In the genomic region with DNA sequence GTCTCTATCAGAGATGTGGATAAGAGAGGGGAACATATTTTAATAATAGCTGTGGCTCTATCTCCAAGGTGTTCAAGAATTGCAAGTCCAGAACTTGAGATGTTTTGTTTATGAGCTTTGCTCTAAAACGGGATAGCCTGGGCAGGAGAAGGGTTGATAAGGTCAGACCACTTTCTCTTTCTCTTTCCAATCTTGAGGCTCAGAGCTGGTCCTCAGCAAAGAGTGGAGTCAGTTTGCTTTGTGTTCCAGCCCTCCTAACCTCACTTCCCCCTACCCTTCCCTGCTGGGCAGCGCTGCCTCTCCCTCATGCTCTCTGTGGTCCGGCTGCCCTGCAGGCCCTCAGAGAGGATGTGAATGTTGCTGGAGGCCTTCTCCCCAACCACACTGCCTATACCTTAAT, we compare ENCODE assay signal across 10 cellular contexts. TPM values are rescaled to one million over a fixed set of nuclear protein-coding genes. Genes with fewer than 3 reads are reported as not detected.
DNase-seq lines count a peak whose midpoint lies in the region; ATAC-seq and FAIRE-seq lines count a peak whose summit lies in the region.
"Had no signal": no experiment of that assay in that cellular context is flagged by ENCODE, and none has a peak within 500 bp of the region (broad histone marks: within the 10 kb centered on the region; RNA-seq: fewer than 3 reads in every experiment).

No MANE protein-coding gene starts in this region.

- H3K36me3 Mint-ChIP-seq in activated naive CD4-positive, alpha-beta T cell treated with anti-CD3 and anti-CD28 coated beads, Interleukin-2, amount 50 U/mL, for 24 hours: peaks cover 10% of the 10 kb centered on the region
- H3K36me3 Mint-ChIP-seq in activated naive CD8-positive, alpha-beta T cell treated with anti-CD3 and anti-CD28 coated beads for 36 hours: peaks cover 29% of the 10 kb centered on the region

- H3K27me3 Mint-ChIP-seq in activated naive CD4-positive, alpha-beta T cell treated with anti-CD3 and anti-CD28 coated beads, Interleukin-2, amount 50 U/mL, for 24 hours: no peaks in the 10 kb centered on the region
- no peaks in the 10 kb centered on the region for H3K27me3 Mint-ChIP-seq in activated naive CD8-positive, alpha-beta T cell treated with anti-CD3 and anti-CD28 coated beads for 36 hours

- FAIRE-seq in urothelium cell line (lab: Jason Lieb, UNC): no peak

- H3K4me1 Mint-ChIP-seq in activated naive CD4-positive, alpha-beta T cell treated with anti-CD3 and anti-CD28 coated beads, Interleukin-2, amount 50 U/mL, for 24 hours: peaks cover 96% of the 10 kb centered on the region
- H3K4me1 Mint-ChIP-seq in activated naive CD8-positive, alpha-beta T cell treated with anti-CD3 and anti-CD28 coated beads for 36 hours: peaks cover 76% of the 10 kb centered on the region

- H3K4me3 Mint-ChIP-seq in activated naive CD4-positive, alpha-beta T cell treated with anti-CD3 and anti-CD28 coated beads, Interleukin-2, amount 50 U/mL, for 24 hours: peak overlapping the region; percentile 57
- H3K4me3 Mint-ChIP-seq in activated naive CD8-positive, alpha-beta T cell treated with anti-CD3 and anti-CD28 coated beads for 36 hours: no peak overlapping the region

- peak; percentile 56 for ATAC-seq in stimulated activated naive CD8-positive, alpha-beta T cell treated with anti-CD3 and anti-CD28 coated beads, Interleukin-15, Interleukin-2, amounts not matched to agents 100 U/mL and 50 U/mL, for 24 hours

- peak overlapping the region; percentile 66 for H3K27ac Mint-ChIP-seq in activated naive CD4-positive, alpha-beta T cell treated with anti-CD3 and anti-CD28 coated beads, Interleukin-2, amount 50 U/mL, for 24 hours
- H3K27ac Mint-ChIP-seq in activated naive CD8-positive, alpha-beta T cell treated with anti-CD3 and anti-CD28 coated beads for 36 hours: peak overlapping the region; percentile 22

- no peaks in the 10 kb centered on the region for H3K9me3 Mint-ChIP-seq in activated naive CD4-positive, alpha-beta T cell treated with anti-CD3 and anti-CD28 coated beads, Interleukin-2, amount 50 U/mL, for 24 hours
- H3K9me3 Mint-ChIP-seq in activated naive CD8-positive, alpha-beta T cell treated with anti-CD3 and anti-CD28 coated beads for 36 hours: no peaks in the 10 kb centered on the region

- DNase-seq in activated naive CD4-positive, alpha-beta T cell (lab: John Stamatoyannopoulos, UW): no peak
- peak; percentile 39 to 40 for DNase-seq in Kasumi-1 (lab: John Stamatoyannopoulos, UW)
- no peak for DNase-seq in activated naive CD8-positive, alpha-beta T cell treated with anti-CD3 and anti-CD28 coated beads for 36 hours
- no peak for DNase-seq in stimulated activated naive CD8-positive, alpha-beta T cell treated with anti-CD3 and anti-CD28 coated beads, Interleukin-15, Interleukin-2, amounts not matched to agents 100 U/mL and 50 U/mL, for 24 hours
- DNase-seq in amniotic stem cell (lab: John Stamatoyannopoulos, UW): no peak
- DNase-seq in T1000 (lab: John Stamatoyannopoulos, UW): no peak
- no peak for DNase-seq in urothelium cell line (ENCODE audit: low spot score)
- DNase-seq: activated effector memory CD4-positive, alpha-beta T cell treated with anti-CD3 and anti-CD28 coated beads, Interleukin-2, amount 50 U/mL, for 16 hours; effector memory CD4-positive, alpha-beta T cell had no signal

RNA-seq across cellular contexts. Expression of gene KLHL6, which starts 13.8 kb away (rescaled TPM):
- 10 to 100 TPM; 26.6 to 26.8 TPM for total RNA-seq in activated naive CD8-positive, alpha-beta T cell treated with anti-CD3 and anti-CD28 coated beads for 36 hours

Comparison
In these comparisons a context has a peak if more than half of its experiments do, and no peak if none do; other contexts are left out.
1. DNase-seq: peak in Kasumi-1 (2 of 2); none in activated naive CD4-positive, alpha-beta T cell (0 of 4), activated naive CD8-positive, alpha-beta T cell treated with anti-CD3 and anti-CD28 coated beads for 36 hours (single experiment), stimulated activated naive CD8-positive, alpha-beta T cell treated with anti-CD3 and anti-CD28 coated beads, Interleukin-15, Interleukin-2, amounts not matched to agents 100 U/mL and 50 U/mL, for 24 hours (single experiment), amniotic stem cell (single experiment), T1000 (single experiment) and urothelium cell line (single experiment).